In genomic region chr7:80172387-80172786, GRCh38 we compare ENCODE assay signal across 19 cellular contexts.
"Had no signal": no experiment of that assay in that cellular context is flagged by ENCODE, and none has a peak within 500 bp of the region (broad histone marks: within the 10 kb centered on the region; RNA-seq: fewer than 3 reads in every experiment).

No MANE protein-coding gene starts in this region.

- H3K36me3 ChIP-seq: ascending aorta, colonic mucosa, left lung, spleen, thyroid gland had no signal

- H3K4me3 Mint-ChIP-seq: activated B cell treated with CpG ODN at 0.5 μM for 24 hours; activated CD4-positive, alpha-beta T cell treated with anti-CD3 and anti-CD28 coated beads, Interleukin-2, amount 10 ng/mL, durations not matched to agents 7 days and 5 days; central memory CD8-positive, alpha-beta T cell; stimulated activated memory B cell treated with anti-CD40 and anti-IgM and Interleukin-4, amounts not matched to agents 10 μg/mL and 1 μg/mL and 100 μg/mL, for 72 hours had no signal

- H3K4me1 ChIP-seq: ascending aorta, colonic mucosa, left lung, spleen had no signal

- H3K27ac ChIP-seq: ascending aorta, colonic mucosa, left lung, spleen, thyroid gland had no signal

- DNase-seq: activated B cell treated with CpG ODN at 0.5 μM for 24 hours; activated CD4-positive, alpha-beta T cell treated with anti-CD3 and anti-CD28 coated beads, Interleukin-2, amount 10 ng/mL, durations not matched to agents 7 days and 5 days; activated effector memory CD4-positive, alpha-beta T cell treated with Interleukin-2 at 50 U/mL for 16 hours; colonic mucosa; erythroblast; foreskin melanocyte; hypothalamus; kidney; left lung; midbrain; occipital lobe; retina; SK-N-SH; spleen; stimulated activated CD4-positive, alpha-beta T cell treated with anti-CD3 and anti-CD28 coated beads, Interleukin-4, amount 100 ng/mL, for 4 hours; thyroid gland had no signal

- H3K36me3 Mint-ChIP-seq: stimulated activated memory B cell treated with anti-CD40 and anti-IgM and Interleukin-4, amounts not matched to agents 10 μg/mL and 1 μg/mL and 100 μg/mL, for 72 hours had no signal

- H3K4me3 ChIP-seq: ascending aorta, colonic mucosa, left lung, spleen, thyroid gland had no signal

- H3K27me3 ChIP-seq: ascending aorta, colonic mucosa, left lung, spleen, thyroid gland had no signal

- H3K27ac Mint-ChIP-seq: activated B cell treated with CpG ODN at 0.5 μM for 24 hours; activated CD4-positive, alpha-beta T cell treated with anti-CD3 and anti-CD28 coated beads, Interleukin-2, amount 10 ng/mL, durations not matched to agents 7 days and 5 days; stimulated activated memory B cell treated with anti-CD40 and anti-IgM and Interleukin-4, amounts not matched to agents 10 μg/mL and 1 μg/mL and 100 μg/mL, for 72 hours had no signal

- H3K27me3 Mint-ChIP-seq: activated B cell treated with CpG ODN at 0.5 μM for 24 hours; activated CD4-positive, alpha-beta T cell treated with anti-CD3 and anti-CD28 coated beads, Interleukin-2, amount 10 ng/mL, durations not matched to agents 7 days and 5 days; central memory CD8-positive, alpha-beta T cell; stimulated activated memory B cell treated with anti-CD40 and anti-IgM and Interleukin-4, amounts not matched to agents 10 μg/mL and 1 μg/mL and 100 μg/mL, for 72 hours had no signal

- H3K9me3 ChIP-seq: colonic mucosa, thyroid gland had no signal

- ATAC-seq: left lung; stimulated activated memory B cell treated with anti-CD40 and anti-IgM and Interleukin-4, amounts not matched to agents 10 μg/mL and 1 μg/mL and 100 μg/mL, for 72 hours had no signal

- H3K4me1 Mint-ChIP-seq: activated B cell treated with CpG ODN at 0.5 μM for 24 hours; central memory CD8-positive, alpha-beta T cell; stimulated activated memory B cell treated with anti-CD40 and anti-IgM and Interleukin-4, amounts not matched to agents 10 μg/mL and 1 μg/mL and 100 μg/mL, for 72 hours had no signal
